In genomic region chr3:69283496-69283895, GRCh38 we compare ENCODE assay signal across 29 cellular contexts.
"Had no signal": no experiment of that assay in that cellular context is flagged by ENCODE, and none has a peak within 500 bp of the region (broad histone marks: within the 10 kb centered on the region; RNA-seq: fewer than 3 reads in every experiment).

No MANE protein-coding gene starts in this region.

- H3K4me3 Mint-ChIP-seq: activated naive CD4-positive, alpha-beta T cell treated with anti-CD3 and anti-CD28 coated beads for 36 hours; activated naive CD8-positive, alpha-beta T cell treated with anti-CD3 and anti-CD28 coated beads for 36 hours; activated T-helper 1 cell treated with anti-CD3 and anti-CD28 coated beads, Interleukin-12 subunit alpha, Interleukin-12 subunit beta, Interleukin-2, Interleukin-4 antibody, amounts not matched to agents 30 ng/mL and 10 ng/mL and 1 ng/mL, durations not matched to agents 14 hours and 24 hours and 36 hours; memory B cell; nephron; stimulated activated memory B cell treated with anti-CD40 and anti-IgM and Interleukin-4, amounts not matched to agents 10 μg/mL and 1 μg/mL and 100 μg/mL, for 72 hours; stimulated activated naive CD8-positive, alpha-beta T cell treated with anti-CD3 and anti-CD28 coated beads, Interleukin-15, amount 100 ng/mL, for 72 hours had no signal

- H3K36me3 ChIP-seq: brain microvascular endothelial cell, gastroesophageal sphincter, sigmoid colon, WERI-Rb-1 had no signal

- H3K9me3 ChIP-seq: gastroesophageal sphincter, sigmoid colon, tibial nerve had no signal

- H3K27ac Mint-ChIP-seq: activated naive CD4-positive, alpha-beta T cell treated with anti-CD3 and anti-CD28 coated beads for 36 hours; activated naive CD8-positive, alpha-beta T cell treated with anti-CD3 and anti-CD28 coated beads for 36 hours; activated T-helper 1 cell treated with anti-CD3 and anti-CD28 coated beads, Interleukin-12 subunit alpha, Interleukin-12 subunit beta, Interleukin-2, Interleukin-4 antibody, amounts not matched to agents 30 ng/mL and 10 ng/mL and 1 ng/mL, durations not matched to agents 14 hours and 24 hours and 36 hours; memory B cell; nephron; progenitor cell of endocrine pancreas; stimulated activated memory B cell treated with anti-CD40 and anti-IgM and Interleukin-4, amounts not matched to agents 10 μg/mL and 1 μg/mL and 100 μg/mL, for 72 hours; stimulated activated naive CD8-positive, alpha-beta T cell treated with anti-CD3 and anti-CD28 coated beads, Interleukin-15, amount 100 ng/mL, for 72 hours had no signal

- H3K4me1 ChIP-seq: gastroesophageal sphincter had no signal

- H3K4me2 ChIP-seq: hepatocyte, smooth muscle cell had no signal

- H3K36me3 Mint-ChIP-seq: activated naive CD8-positive, alpha-beta T cell treated with anti-CD3 and anti-CD28 coated beads for 36 hours; memory B cell; stimulated activated memory B cell treated with anti-CD40 and anti-IgM and Interleukin-4, amounts not matched to agents 10 μg/mL and 1 μg/mL and 100 μg/mL, for 72 hours had no signal

- H3K4me3 ChIP-seq: gastroesophageal sphincter, hepatocyte, sigmoid colon, smooth muscle cell, tibial nerve had no signal

- H2AFZ ChIP-seq: hepatocyte had no signal

- H3K4me1 Mint-ChIP-seq: memory B cell; stimulated activated memory B cell treated with anti-CD40 and anti-IgM and Interleukin-4, amounts not matched to agents 10 μg/mL and 1 μg/mL and 100 μg/mL, for 72 hours had no signal

- H3K27me3 ChIP-seq: brain microvascular endothelial cell, gastroesophageal sphincter, hepatocyte, sigmoid colon, tibial nerve had no signal

- H3K27me3 Mint-ChIP-seq: progenitor cell of endocrine pancreas; stimulated activated naive CD8-positive, alpha-beta T cell treated with anti-CD3 and anti-CD28 coated beads, Interleukin-15, amount 100 ng/mL, for 72 hours had no signal

- H3K9me3 Mint-ChIP-seq: activated naive CD4-positive, alpha-beta T cell treated with anti-CD3 and anti-CD28 coated beads for 36 hours; activated naive CD8-positive, alpha-beta T cell treated with anti-CD3 and anti-CD28 coated beads for 36 hours; activated T-helper 1 cell treated with anti-CD3 and anti-CD28 coated beads, Interleukin-12 subunit alpha, Interleukin-12 subunit beta, Interleukin-2, Interleukin-4 antibody, amounts not matched to agents 30 ng/mL and 10 ng/mL and 1 ng/mL, durations not matched to agents 14 hours and 24 hours and 36 hours; memory B cell; stimulated activated memory B cell treated with anti-CD40 and anti-IgM and Interleukin-4, amounts not matched to agents 10 μg/mL and 1 μg/mL and 100 μg/mL, for 72 hours; stimulated activated naive CD8-positive, alpha-beta T cell treated with anti-CD3 and anti-CD28 coated beads, Interleukin-15, amount 100 ng/mL, for 72 hours had no signal

- ATAC-seq: activated CD4-positive, CD25-positive, alpha-beta regulatory T cell treated with anti-CD3 and anti-CD28 coated beads, Interleukin-2, amount 50 U/mL, for 24 hours; gastroesophageal sphincter; left colon; stimulated activated memory B cell treated with anti-CD40 and anti-IgM and Interleukin-4, amounts not matched to agents 10 μg/mL and 1 μg/mL and 100 μg/mL, for 72 hours; stimulated activated naive CD8-positive, alpha-beta T cell treated with anti-CD3 and anti-CD28 coated beads, Interleukin-15, amount 100 ng/mL, for 72 hours had no signal

- DNase-seq: activated CD4-positive, alpha-beta T cell treated with anti-CD3 and anti-CD28 coated beads for 48 hours; activated CD4-positive, alpha-beta T cell treated with anti-CD3 and anti-CD28 coated beads, Interleukin-2, amount 50 U/mL, for 48 hours; activated CD8-positive, alpha-beta memory T cell treated with anti-CD3 and anti-CD28 coated beads for 24 hours; activated effector memory CD4-positive, alpha-beta T cell treated with anti-CD3 and anti-CD28 coated beads, Interleukin-2, amount 50 U/mL, for 16 hours; activated naive CD4-positive, alpha-beta T cell treated with anti-CD3 and anti-CD28 coated beads for 36 hours; activated naive CD8-positive, alpha-beta T cell treated with anti-CD3 and anti-CD28 coated beads for 36 hours; brain microvascular endothelial cell; central memory CD4-positive, alpha-beta T cell; dermis blood vessel endothelial cell; effector CD8-positive, alpha-beta T cell; islet precursor cell; left colon; retina; sigmoid colon; stimulated activated CD4-positive, alpha-beta T cell treated with anti-CD3 and anti-CD28 coated beads, Interleukin-1b, Interleukin-23, amount 100 ng/mL, for 48 hours; stimulated activated CD4-positive, alpha-beta T cell treated with anti-CD3 and anti-CD28 coated beads, Interleukin-4, amount 100 ng/mL, for 4 hours; stimulated activated CD8-positive, alpha-beta memory T cell treated with anti-CD3 and anti-CD28 coated beads, Interleukin-4, amount 100 ng/mL, for 48 hours; stimulated activated naive CD8-positive, alpha-beta T cell treated with anti-CD3 and anti-CD28 coated beads, Interleukin-15, amount 100 ng/mL, for 72 hours; WERI-Rb-1 had no signal

- H3K79me2 ChIP-seq: hepatocyte had no signal

- H3K27ac ChIP-seq: brain microvascular endothelial cell, gastroesophageal sphincter, hepatocyte, sigmoid colon, tibial nerve, WERI-Rb-1 had no signal
